27 cellular contexts compared by ENCODE assay signal in genomic region chr4:105014242-105015031, GRCh38.
DNase-seq lines count a peak whose midpoint lies in the region; ATAC-seq, FAIRE-seq and TF ChIP-seq lines count a peak whose summit lies in the region.
"Had no signal": no experiment of that assay in that cellular context is flagged by ENCODE, and none has a peak within 500 bp of the region (broad histone marks: within the 10 kb centered on the region; RNA-seq: fewer than 3 reads in every experiment).

No MANE protein-coding gene starts in this region.

- RAD21 ChIA-PET in GM12878 (lab: Charles Lee; ENCODE audit: unreplicated experiment): no interaction called here

- peaks cover 0 to 10% of the 10 kb centered on the region in 2 donors for H3K27me3 Mint-ChIP-seq in natural killer cell (ENCODE audit: low read depth in 2 of 2)
- H3K27me3 Mint-ChIP-seq: stimulated activated naive CD8-positive, alpha-beta T cell treated with anti-CD3 and anti-CD28 coated beads, Interleukin-15, amount 100 ng/mL, for 72 hours; T-helper 17 cell had no signal

- peaks cover 12% of the 10 kb centered on the region for H3K36me3 Mint-ChIP-seq in natural killer cell
- H3K36me3 Mint-ChIP-seq: activated CD4-positive, alpha-beta memory T cell treated with anti-CD3 and anti-CD28 coated beads for 36 hours; brain had no signal

- peak overlapping the region; percentile 12; the same call in 1 of the 2 replicates for H2AFZ ChIP-seq in GM12878 (ENCODE audit: control insufficient read depth, low read depth, low read length)

- POLR2A ChIA-PET in GM12878 (lab: Charles Lee): no interaction called here

- no peak overlapping the region for H3K4me2 ChIP-seq in GM12878 (ENCODE audit: control insufficient read depth, insufficient read depth)

- peak; percentile 67 to 83 for DNase-seq in HL-60 (ENCODE audit: low read depth in 1 of 2, low spot score in 1 of 2)
- DNase-seq in NOMO-1 treated with dmso at 0.1 percent for 144 hours (lab: John Stamatoyannopoulos, UW; ENCODE audit: unreplicated experiment): peak; percentile 88
- no peak for DNase-seq in GM12878 (ENCODE audit: low read depth, low spot score)
- DNase-seq in pons (ENCODE audit: low spot score): peak; percentile 34
- DNase-seq in GM10266 (ENCODE audit: extremely low spot score): no peak
- DNase-seq in natural killer cell: no peak
- DNase-seq in nucleus accumbens (lab: John Stamatoyannopoulos, UW): no peak
- DNase-seq in activated gamma-delta T cell treated with Interleukin-2 at 50 U/mL for 16 hours: no peak
- DNase-seq: activated B cell treated with CpG ODN at 0.5 μM for 24 hours; activated CD4-positive, alpha-beta memory T cell treated with anti-CD3 and anti-CD28 coated beads for 36 hours; activated gamma-delta T cell; activated T-cell treated with anti-CD3 and anti-CD28 coated beads for 4 hours; CD8-positive, alpha-beta memory T cell; DND-41; effector memory CD4-positive, alpha-beta T cell; NCI-H146; ovary; right cardiac atrium; stimulated activated naive CD8-positive, alpha-beta T cell treated with anti-CD3 and anti-CD28 coated beads, Interleukin-15, amount 100 ng/mL, for 72 hours; T-helper 17 cell; tibial artery had no signal

- H3K4me3 Mint-ChIP-seq in natural killer cell: no peak overlapping the region
- H3K4me3 Mint-ChIP-seq: activated B cell treated with CpG ODN at 0.5 μM for 24 hours; activated CD4-positive, alpha-beta memory T cell treated with anti-CD3 and anti-CD28 coated beads for 36 hours; brain; CD8-positive, alpha-beta memory T cell; memory B cell; stimulated activated naive CD8-positive, alpha-beta T cell treated with anti-CD3 and anti-CD28 coated beads, Interleukin-15, amount 100 ng/mL, for 72 hours; T-helper 17 cell had no signal

- WGBS in GM12878 (ENCODE audit: insufficient coverage, insufficient replicate concordance, low lambda C conversion rate, missing lambda C conversion rate): 95% methylated on average over 4 of the region's 4 CpGs

- no peak overlapping the region for H3K27ac Mint-ChIP-seq in natural killer cell
- H3K27ac Mint-ChIP-seq: activated B cell treated with CpG ODN at 0.5 μM for 24 hours; activated CD4-positive, alpha-beta memory T cell treated with anti-CD3 and anti-CD28 coated beads for 36 hours; brain; CD8-positive, alpha-beta memory T cell; memory B cell; stimulated activated naive CD8-positive, alpha-beta T cell treated with anti-CD3 and anti-CD28 coated beads, Interleukin-15, amount 100 ng/mL, for 72 hours; T-helper 17 cell had no signal

- no peak for FAIRE-seq in GM12878 (lab: Jason Lieb, UNC)
- FAIRE-seq: frontal cortex had no signal

- H3K79me2 ChIP-seq in GM12878 (ENCODE audit: control insufficient read depth, insufficient read depth, low read length): no peaks in the 10 kb centered on the region

- CTCF ChIA-PET in GM12878 (lab: Yijun Ruan, JAX): interaction anchor here (0.7 kb wide), 1 partner anchor 453 kb away, joined by 3 read pairs; no protein-coding TSS in a partner anchor

- no peak for TF ChIP-seq POLR2A in GM12878 (IDR thresholded peaks at IDR 0.05; ENCODE audit: low read depth, low read length)

- no peak for TF ChIP-seq EP300 in GM12878 (IDR thresholded peaks at IDR 0.05; ENCODE audit: borderline replicate concordance in 1 of 2, control insufficient read depth in 1 of 2, low read depth in 2 of 2, low read length in 2 of 2)

- no peaks in the 10 kb centered on the region for H3K4me1 ChIP-seq in GM12878 (ENCODE audit: control insufficient read depth, insufficient read depth, low read length)
- H3K4me1 ChIP-seq: esophagus muscularis mucosa, SJSA1, tibial artery had no signal

- peaks cover 2 to 7% of the 10 kb centered on the region in 2 donors for H3K9me3 Mint-ChIP-seq in natural killer cell

- in situ Hi-C loops in GM12878 (cut with MboI): no loop called here

- H3K4me3 ChIP-seq in HL-60 (replicated peaks; ENCODE audit: insufficient read depth, low read length): no peak overlapping the region
- no peak overlapping the region for H3K4me3 ChIP-seq in GM12878
- H3K4me3 ChIP-seq: esophagus muscularis mucosa, ovary, SJSA1, tibial artery had no signal

- H3K36me3 ChIP-seq in GM12878 (ENCODE audit: control insufficient read depth in 2 of 2, insufficient read depth in 2 of 2, low read length in 1 of 2): no peaks in the 10 kb centered on the region
- H3K36me3 ChIP-seq: esophagus muscularis mucosa, ovary, SJSA1, tibial artery had no signal

- H3K9ac ChIP-seq in GM12878 (ENCODE audit: control insufficient read depth, insufficient read depth, low read length): no peak overlapping the region

- H3K4me1 Mint-ChIP-seq in natural killer cell: no peaks in the 10 kb centered on the region
- H3K4me1 Mint-ChIP-seq: activated B cell treated with CpG ODN at 0.5 μM for 24 hours; CD8-positive, alpha-beta memory T cell; stimulated activated naive CD8-positive, alpha-beta T cell treated with anti-CD3 and anti-CD28 coated beads, Interleukin-15, amount 100 ng/mL, for 72 hours; T-helper 17 cell had no signal

- no peak for TF ChIP-seq RAD21 in GM12878 (IDR thresholded peaks at IDR 0.05; ENCODE audit: insufficient read depth, low read depth, low read length)

- SMC1A ChIA-PET in GM12878 (lab: Charles Lee; ENCODE audit: uncharacterized antibody, unreplicated experiment): no interaction called here

- no peaks in the 10 kb centered on the region for H3K27me3 ChIP-seq in HL-60 (ENCODE audit: insufficient read depth, poor library complexity, severe bottlenecking)
- H3K27me3 ChIP-seq in GM12878 (replicated peaks in 1 of 2; ENCODE audit: control insufficient read depth in 2 of 2, insufficient read depth in 2 of 2, low read length in 1 of 2): no peaks in the 10 kb centered on the region
- H3K27me3 ChIP-seq: esophagus muscularis mucosa, ovary, SJSA1, tibial artery had no signal

- H3K27ac ChIP-seq in HL-60 (replicated peaks): peak overlapping the region; percentile 65
- H3K27ac ChIP-seq in GM12878 (ENCODE audit: control insufficient read depth, insufficient read depth): no peak overlapping the region
- H3K27ac ChIP-seq: esophagus muscularis mucosa, ovary, SJSA1, tibial artery had no signal

- ATAC-seq in GM12878: no peak
- no peak for ATAC-seq in natural killer cell
- ATAC-seq: Panc1; right cardiac atrium; stimulated activated naive CD8-positive, alpha-beta T cell treated with anti-CD3 and anti-CD28 coated beads, Interleukin-15, amount 100 ng/mL, for 72 hours; T-helper 17 cell had no signal

- intact Hi-C loops in GM12878 (cut with micrococcal nuclease; ENCODE audit: unreplicated experiment) (no loop called here), natural killer cell (cut with micrococcal nuclease) (no loop called here)

- H4K20me1 ChIP-seq in GM12878 (ENCODE audit: control insufficient read depth, insufficient read depth): no peaks in the 10 kb centered on the region

- peaks cover 2% of the 10 kb centered on the region for H3K9me3 ChIP-seq in GM12878 (replicated peaks; ENCODE audit: control insufficient read depth, insufficient read depth, low read length)
- H3K9me3 ChIP-seq: esophagus muscularis mucosa, ovary, SJSA1, tibial artery had no signal

- TF ChIP-seq CTCF in HL-60 (IDR thresholded peaks at IDR 0.05; ENCODE audit: insufficient read depth, low read length) (no peak), GM12878 (IDR thresholded peaks at IDR 0.05 in 2 of 3, conservative IDR thresholded peaks at IDR 0.05 in 1 of 3; ENCODE audit: control insufficient read depth in 2 of 3, extremely low read depth in 1 of 3, insufficient read depth in 1 of 3, low read depth in 3 of 3, low read length in 3 of 3) (no peak), GM10266 (IDR thresholded peaks at IDR 0.05; ENCODE audit: control insufficient read depth, insufficient read depth, low read depth, missing control alignments) (no peak), natural killer cell (IDR thresholded peaks at IDR 0.05) (no peak)

- BruUV-seq in GM12878 (replicated peaks; lab: Mats Ljungman, UMichigan): no TSS peak

TF ChIP-seq in GM12878, 131 proteins besides CTCF, POLR2A, EP300 and RAD21:
- TF ChIP-seq RAD51 (IDR thresholded peaks at IDR 0.05) (no peak), SPI1 (IDR thresholded peaks at IDR 0.05; ENCODE audit: borderline replicate concordance, insufficient read depth, low read depth, low read length) (peak; percentile 5; the same call in 1 of the 2 replicates), TCF12 (IDR thresholded peaks at IDR 0.05; ENCODE audit: low read depth, low read length) (no peak)
TF ChIP-seq in GM12878: peak in this region for 1.

Comparison
In these comparisons a context has a peak if more than half of its experiments do, and no peak if none do; other contexts are left out.
1. DNase-seq: peak in HL-60 (2 of 2), NOMO-1 treated with dmso at 0.1 percent for 144 hours (single experiment) and pons (single experiment); none in GM12878 (single experiment), GM10266 (single experiment), natural killer cell (single experiment), nucleus accumbens (0 of 56) and activated gamma-delta T cell treated with Interleukin-2 at 50 U/mL for 16 hours (single experiment).